ENCODE assay signal across 12 cellular contexts in the genomic region with DNA sequence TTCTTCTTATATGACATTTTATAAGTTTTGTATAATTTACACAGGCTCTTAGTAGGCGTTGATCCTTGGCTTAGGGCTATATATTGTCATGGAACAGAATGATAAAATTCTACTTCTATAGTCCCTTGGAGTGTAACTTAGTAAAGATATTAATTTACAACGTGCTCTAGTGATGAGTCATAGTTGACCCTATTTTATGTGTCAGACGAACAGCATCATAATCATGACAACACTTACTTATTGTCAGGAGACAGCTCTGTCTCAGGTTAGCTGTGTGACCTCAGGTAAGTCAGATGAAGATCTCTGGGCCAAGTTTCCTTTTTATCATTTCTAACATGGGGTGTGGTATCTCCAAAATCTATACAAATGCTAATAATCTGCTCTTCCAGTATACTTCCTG.
DNase-seq lines count a peak whose midpoint lies in the region; ATAC-seq, FAIRE-seq and TF ChIP-seq lines count a peak whose summit lies in the region.
"Had no signal": no experiment of that assay in that cellular context is flagged by ENCODE, and none has a peak within 500 bp of the region (broad histone marks: within the 10 kb centered on the region; RNA-seq: fewer than 3 reads in every experiment).

No MANE protein-coding gene starts in this region.

- peaks cover 3% of the 10 kb centered on the region for H3K4me1 ChIP-seq in keratinocyte (ENCODE audit: control insufficient read depth, extremely low read depth, insufficient read depth, low read length)

- POLR2A ChIA-PET in RWPE1 (lab: Yijun Ruan, JAX; ENCODE audit: low non-redundant PET): no interaction called here

- no peaks in the 10 kb centered on the region for H3K9me3 ChIP-seq in keratinocyte (ENCODE audit: control insufficient read depth, low read depth, low read length)

- CTCF ChIA-PET in RWPE1 (lab: Yijun Ruan, JAX): interaction anchor here (0.7 kb wide), 1 partner anchor 37 kb away, joined by 3 read pairs; no protein-coding TSS in a partner anchor

- H3K4me3 Mint-ChIP-seq in glutamatergic neuron (ENCODE audit: unreplicated experiment): no peak overlapping the region
- H3K4me3 Mint-ChIP-seq: naive B cell had no signal

- H3K27ac ChIP-seq in RWPE1 (no peak overlapping the region), keratinocyte (ENCODE audit: control insufficient read depth, insufficient read depth, low read length) (no peak overlapping the region)
- H3K27ac ChIP-seq: skin epidermis had no signal

- H2AFZ ChIP-seq in keratinocyte (ENCODE audit: control insufficient read depth, low read length): no peak overlapping the region

- TF ChIP-seq CTCF in RWPE1 (conservative IDR thresholded peaks at IDR 0.05; ENCODE audit: low read depth) (no peak), keratinocyte (optimal IDR thresholded peaks at IDR 0.05 in 1 of 3, IDR thresholded peaks at IDR 0.05 in 1 of 3, conservative IDR thresholded peaks at IDR 0.05 in 1 of 3; ENCODE audit: extremely low read depth in 1 of 3, insufficient read depth in 2 of 3, low read length in 3 of 3) (no peak), glutamatergic neuron (IDR thresholded peaks at IDR 0.05; ENCODE audit: partially characterized antibody, unreplicated experiment) (no peak)

- H3K9me3 Mint-ChIP-seq in glutamatergic neuron (ENCODE audit: unreplicated experiment): peaks cover 1% of the 10 kb centered on the region
- H3K9me3 Mint-ChIP-seq: naive B cell had no signal

- H3K27ac Mint-ChIP-seq in glutamatergic neuron (ENCODE audit: unreplicated experiment): no peak overlapping the region
- H3K27ac Mint-ChIP-seq: naive B cell had no signal

- no peaks in the 10 kb centered on the region for H4K20me1 ChIP-seq in keratinocyte (ENCODE audit: control insufficient read depth, extremely low read depth, insufficient read depth, low read length)

- no peaks in the 10 kb centered on the region for H3K27me3 Mint-ChIP-seq in glutamatergic neuron (ENCODE audit: unreplicated experiment)
- H3K27me3 Mint-ChIP-seq: naive B cell had no signal

- H3K9ac ChIP-seq in keratinocyte (ENCODE audit: control insufficient read depth, extremely low read depth, insufficient read depth, low read length): no peak overlapping the region

- no peak overlapping the region for H3K4me3 ChIP-seq in keratinocyte (ENCODE audit: control insufficient read depth in 2 of 3, extremely low read depth in 1 of 3, insufficient read depth in 2 of 3, low read depth in 1 of 3, low read length in 3 of 3)
- H3K4me3 ChIP-seq: skin epidermis had no signal

- H3K4me2 ChIP-seq in keratinocyte (ENCODE audit: control insufficient read depth, extremely low read depth, insufficient read depth, low read depth, low read length): no peak overlapping the region

- dilution Hi-C loops in keratinocyte (cut with MboI; ENCODE audit: extremely low pct_ligation_motif_present, low sequenced_read_pairs): no loop called here

- H3K4me1 Mint-ChIP-seq in glutamatergic neuron (ENCODE audit: low read depth, unreplicated experiment): peaks cover 19% of the 10 kb centered on the region

- H3K9me1 ChIP-seq in keratinocyte (ENCODE audit: control insufficient read depth, extremely low read depth, insufficient read depth, low read length): no peaks in the 10 kb centered on the region

- no peaks in the 10 kb centered on the region for H3K36me3 Mint-ChIP-seq in glutamatergic neuron (ENCODE audit: unreplicated experiment)

- DNase-seq in RWPE1 (ENCODE audit: low spot score) (peak; percentile 30), keratinocyte (ENCODE audit: low read depth, low spot score) (peak; percentile 9), UCSD-AML1 (lab: John Stamatoyannopoulos, UW; ENCODE audit: unreplicated experiment) (no peak), glutamatergic neuron (no peak)
- no peak for DNase-seq in activated CD4-positive, alpha-beta T cell treated with anti-CD3 and anti-CD28 coated beads for 48 hours
- DNase-seq: naive B cell, NCI-H510A had no signal

- H3K36me3 ChIP-seq in keratinocyte (ENCODE audit: control insufficient read depth in 2 of 2, extremely low read depth in 1 of 2, insufficient read depth in 2 of 2, low read length in 2 of 2): no peaks in the 10 kb centered on the region

- no peaks in the 10 kb centered on the region for H3K27me3 ChIP-seq in keratinocyte (ENCODE audit: control insufficient read depth, extremely low read depth, insufficient read depth, low read length)

- ATAC-seq in GM18519 (IDR thresholded peaks at IDR 0.05; ENCODE audit: low FRiP score, unreplicated experiment): peak; percentile 50
- ATAC-seq in HG02884 (IDR thresholded peaks at IDR 0.05; ENCODE audit: unreplicated experiment): peak; percentile 57
- no peak for ATAC-seq in GM19463 (IDR thresholded peaks at IDR 0.05; ENCODE audit: unreplicated experiment)
- ATAC-seq: SK-N-SH treated with all-trans-retinoic acid at 6 μM for 48 hours had no signal

- peak; percentile 83 for FAIRE-seq in keratinocyte (lab: Jason Lieb, UNC)

- no peaks in the 10 kb centered on the region for H3K79me2 ChIP-seq in keratinocyte (ENCODE audit: control insufficient read depth, insufficient read depth, low read length)

Comparison
In these comparisons a context has a peak if more than half of its experiments do, and no peak if none do; other contexts are left out.
1. DNase-seq: peak in RWPE1 (single experiment) and keratinocyte (single experiment); none in UCSD-AML1 (single experiment), glutamatergic neuron (single experiment) and activated CD4-positive, alpha-beta T cell treated with anti-CD3 and anti-CD28 coated beads for 48 hours (single experiment).